Comparison of ENCODE assay signal across 28 cellular contexts in the genomic region with DNA sequence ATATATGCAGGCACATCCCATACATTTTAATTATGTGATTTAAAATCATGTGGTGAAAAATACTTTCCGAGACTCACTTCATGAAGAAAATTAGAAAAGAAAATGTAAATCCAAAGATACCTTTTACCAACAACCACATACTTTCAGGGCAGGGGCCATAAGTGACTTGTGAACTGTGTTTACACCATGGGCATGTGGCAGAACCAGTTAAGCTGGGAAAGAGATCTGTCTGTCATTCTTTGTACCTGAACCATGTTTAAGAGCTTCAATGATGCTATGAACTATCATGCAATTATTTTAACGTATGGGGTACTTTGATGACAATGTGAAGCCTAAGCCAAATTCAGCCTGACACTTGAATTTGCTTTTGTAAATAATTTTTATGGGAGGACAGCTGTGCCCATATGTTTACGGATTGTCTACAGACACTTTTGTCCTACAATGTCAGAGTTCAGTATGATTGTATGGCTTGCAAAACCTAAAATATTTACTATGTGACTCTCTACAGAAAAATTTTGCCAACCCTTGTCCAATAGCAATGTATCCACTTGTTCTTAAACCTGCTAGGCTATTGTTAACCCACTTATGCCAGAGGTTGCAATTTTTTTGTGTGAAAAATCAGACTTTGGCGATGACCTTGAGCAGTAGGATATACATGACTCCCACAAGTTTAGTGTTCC.
A peak's percentile ranks its signal among the peaks of the same experiment; 100 is the strongest.
DNase-seq lines count a peak whose midpoint lies in the region; ATAC-seq and TF ChIP-seq lines count a peak whose summit lies in the region.
"Had no signal": no experiment of that assay in that cellular context is flagged by ENCODE, and none has a peak within 500 bp of the region (broad histone marks: within the 10 kb centered on the region; RNA-seq: fewer than 3 reads in every experiment).

No MANE protein-coding gene starts in this region.

- peak overlapping the region; percentile 31 for H3K4me2 ChIP-seq in PC-3 (ENCODE audit: low read length)
- H3K4me2 ChIP-seq: GM23338 had no signal

- H3K9me3 ChIP-seq in PC-3 (ENCODE audit: low read length): no peaks in the 10 kb centered on the region
- H3K9me3 ChIP-seq: BE2C, HAP-1, MG63, Peyer's patch, SJCRH30 had no signal

- H3K9me3 Mint-ChIP-seq in type B pancreatic cell: peaks cover 5% of the 10 kb centered on the region

- no TSS peak for BruUV-seq in PC-3 (replicated peaks; lab: Mats Ljungman, UMichigan)

- TF ChIP-seq CTCF in PC-3 (conservative IDR thresholded peaks at IDR 0.05; ENCODE audit: low read depth, low read length) (no peak), type B pancreatic cell (conservative IDR thresholded peaks at IDR 0.05) (no peak)

- H3K36me3 Mint-ChIP-seq in type B pancreatic cell: peaks cover 4% of the 10 kb centered on the region
- H3K36me3 Mint-ChIP-seq: CD14-positive monocyte; CD8-positive, alpha-beta memory T cell; T-cell had no signal

- no peaks in the 10 kb centered on the region for H3F3A ChIP-seq in PC-3 (ENCODE audit: low read length, unreplicated experiment)

- H3K27me3 Mint-ChIP-seq in type B pancreatic cell: no peaks in the 10 kb centered on the region
- H3K27me3 Mint-ChIP-seq: CD8-positive, alpha-beta memory T cell; T-cell had no signal

- H3K4me1 Mint-ChIP-seq in type B pancreatic cell (ENCODE audit: unreplicated experiment): peaks cover 3% of the 10 kb centered on the region
- H3K4me1 Mint-ChIP-seq: CD14-positive monocyte; CD8-positive, alpha-beta memory T cell; GM23338; T-cell had no signal

- peak overlapping the region; percentile 39 for H3K27ac Mint-ChIP-seq in type B pancreatic cell
- H3K27ac Mint-ChIP-seq: CD14-positive monocyte; CD8-positive, alpha-beta memory T cell; GM23338; T-cell had no signal

- no peaks in the 10 kb centered on the region for H3K27me3 ChIP-seq in PC-3 (ENCODE audit: low read length)
- H3K27me3 ChIP-seq: BE2C, MG63, Peyer's patch, SJCRH30 had no signal

- ATAC-seq in PC-3 (peak; percentile 27; the same call in 1 of the 2 replicates), GM18870 (IDR thresholded peaks at IDR 0.05; ENCODE audit: unreplicated experiment) (no peak)
- ATAC-seq: GM23338, T-cell had no signal

- no peaks in the 10 kb centered on the region for H3K36me3 ChIP-seq in PC-3 (ENCODE audit: low read depth, low read length)
- H3K36me3 ChIP-seq: BE2C, HAP-1, MG63, Peyer's patch, SJCRH30 had no signal

- intact Hi-C loops in PC-3 (cut with micrococcal nuclease): no loop called here

- no peak overlapping the region for H2AFZ ChIP-seq in PC-3 (ENCODE audit: low read length)
- H2AFZ ChIP-seq: GM23338 had no signal

- H3K4me1 ChIP-seq in PC-3 (ENCODE audit: insufficient read depth, low read length): peaks cover 26% of the 10 kb centered on the region
- H3K4me1 ChIP-seq: HAP-1, Peyer's patch had no signal

- CTCF ChIA-PET in PC-3 (lab: Charles Lee): no interaction called here

- H3K79me2 ChIP-seq in PC-3 (ENCODE audit: low read length): no peaks in the 10 kb centered on the region

- no peaks in the 10 kb centered on the region for H4K20me1 ChIP-seq in PC-3 (ENCODE audit: low read length)

- DNase-seq in NCI-H1092 treated with DMSO at 0.1 percent for 48 hours (lab: John Stamatoyannopoulos, UW) (peak; percentile 4), NCI-H1092 (lab: John Stamatoyannopoulos, UW) (no peak), DMS53 treated with DMSO at 0.1 percent for 48 hours (lab: John Stamatoyannopoulos, UW; ENCODE audit: unreplicated experiment) (peak; percentile 27), PC-3 (peak; percentile 68), type B pancreatic cell (ENCODE audit: extremely low spot score, unreplicated experiment) (no peak)
- no peak for DNase-seq in stimulated activated naive CD4-positive, alpha-beta T cell (lab: John Stamatoyannopoulos, UW)
- DNase-seq: 8988T; ACHN; BE2C; CD8-positive, alpha-beta memory T cell; DMS153; IMR-90; KG1; MG63; NCI-H1417; NCI-H1694; NCI-H2029 treated with DMSO at 0.1 percent for 48 hours; NCI-H2171; NCI-H226; NCI-H510A treated with DMSO at 0.1 percent for 48 hours; NCI-H82; Peyer's patch; SJCRH30; T-cell had no signal

- H3K4me3 ChIP-seq in PC-3 (ENCODE audit: low read length): no peak overlapping the region
- H3K4me3 ChIP-seq: GM23338, HAP-1, MG63, Peyer's patch, SJCRH30 had no signal

- peak overlapping the region; percentile 21 for H3K4me3 Mint-ChIP-seq in type B pancreatic cell
- H3K4me3 Mint-ChIP-seq: CD14-positive monocyte; CD8-positive, alpha-beta memory T cell; GM23338; T-cell had no signal

- POLR2A ChIA-PET in PC-3 (lab: Charles Lee; ENCODE audit: unreplicated experiment): no interaction called here

- H3K9me2 ChIP-seq in PC-3 (replicated peaks; ENCODE audit: low read length): no peaks in the 10 kb centered on the region

- no peak overlapping the region for H3K27ac ChIP-seq in PC-3 (ENCODE audit: low read length)
- H3K27ac ChIP-seq: Peyer's patch, SJCRH30 had no signal

- H3K9ac ChIP-seq in PC-3 (ENCODE audit: low read length): no peak overlapping the region

Comparison
In these comparisons a context has a peak if more than half of its experiments do, and no peak if none do; other contexts are left out.
1. DNase-seq: peak in NCI-H1092 treated with DMSO at 0.1 percent for 48 hours (single experiment), DMS53 treated with DMSO at 0.1 percent for 48 hours (single experiment) and PC-3 (single experiment); none in NCI-H1092 (single experiment), type B pancreatic cell (single experiment) and stimulated activated naive CD4-positive, alpha-beta T cell (0 of 6).